Comparison of ENCODE assay signal across 18 cellular contexts in the genomic region with DNA sequence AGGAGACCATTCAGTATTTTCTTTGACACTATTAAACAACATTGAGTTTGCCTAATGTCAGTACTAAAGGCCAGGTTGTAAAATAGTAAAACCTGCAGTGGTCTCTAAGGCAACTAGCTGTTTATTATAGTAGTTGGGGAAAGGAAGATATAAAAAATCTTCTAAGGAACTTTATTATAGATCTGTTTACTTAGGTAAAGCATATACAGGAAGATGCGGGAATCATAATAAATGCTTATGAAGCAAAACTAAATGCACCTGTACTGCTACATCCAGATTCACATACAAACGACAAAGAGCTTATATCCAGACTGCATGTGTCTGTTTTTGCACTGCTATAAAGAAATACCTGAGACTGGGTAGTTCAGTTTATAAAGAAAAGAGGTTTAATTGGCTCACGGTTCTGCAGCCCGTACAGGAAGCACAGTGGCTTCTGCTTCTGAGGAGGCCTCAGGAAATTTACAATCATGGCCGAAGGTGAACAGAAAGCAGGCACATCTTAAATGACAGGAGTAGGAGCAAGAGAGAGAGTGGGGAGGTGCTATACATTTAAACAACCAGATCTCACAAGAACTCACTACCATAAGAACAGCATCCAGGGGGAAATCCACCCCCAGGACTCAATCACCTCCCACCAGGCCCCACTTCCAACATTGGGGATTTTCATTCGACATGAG. TPM values are rescaled to one million over a fixed set of nuclear protein-coding genes. Genes with fewer than 3 reads are reported as not detected.
DNase-seq lines count a peak whose midpoint lies in the region; ATAC-seq and TF ChIP-seq lines count a peak whose summit lies in the region.
"Had no signal": no experiment of that assay in that cellular context is flagged by ENCODE, and none has a peak within 500 bp of the region (broad histone marks: within the 10 kb centered on the region; RNA-seq: fewer than 3 reads in every experiment).

No MANE protein-coding gene starts in this region.

- H3K9me3 Mint-ChIP-seq in stimulated activated naive CD8-positive, alpha-beta T cell treated with anti-CD3 and anti-CD28 coated beads, Interleukin-15, Interleukin-2, amounts not matched to agents 100 ng/mL and 50 ng/mL, for 24 hours = no peaks in the 10 kb centered on the region
- H3K9me3 Mint-ChIP-seq in activated CD4-positive, alpha-beta memory T cell treated with anti-CD3 and anti-CD28 coated beads, Interleukin-2, amount 10 ng/mL, durations not matched to agents 7 days and 5 days = no peaks in the 10 kb centered on the region
- no peaks in the 10 kb centered on the region for H3K9me3 Mint-ChIP-seq in immature natural killer cell
- H3K9me3 Mint-ChIP-seq: type B pancreatic cell had no signal

- WGBS in transverse colon (ENCODE audit: low coverage in 1 of 2), 2 donors = 25 to 40% methylated on average over 4 to 6 of the region's 6 CpGs

- no peak for TF ChIP-seq EP300 in transverse colon (IDR thresholded peaks at IDR 0.05; ENCODE audit: low read depth)

- POLR2A ChIA-PET in activated CD4-positive, alpha-beta memory T cell treated with anti-CD3 and anti-CD28 coated beads, Interleukin-2, amount 10 ng/mL, durations not matched to agents 7 days and 5 days (lab: Charles Lee) = interaction anchor here (1.2 kb wide), 1 partner anchor 8 kb away, joined by 7 read pairs; no protein-coding TSS in a partner anchor

- intact Hi-C loops in transverse colon (cut with DNase I; ENCODE audit: low total_unique reads) = no loop called here

- H3K27me3 ChIP-seq in transverse colon = no peaks in the 10 kb centered on the region
- H3K27me3 ChIP-seq in WERI-Rb-1 (ENCODE audit: insufficient read depth, low read depth, severe bottlenecking) = no peaks in the 10 kb centered on the region
- H3K27me3 ChIP-seq: brain microvascular endothelial cell, colonic mucosa, heart right ventricle, pancreas, sigmoid colon had no signal

- ATAC-seq in stimulated activated naive CD8-positive, alpha-beta T cell treated with anti-CD3 and anti-CD28 coated beads, Interleukin-15, Interleukin-2, amounts not matched to agents 100 U/mL and 50 U/mL, for 24 hours = no peak
- ATAC-seq in GM19463 (IDR thresholded peaks at IDR 0.05; ENCODE audit: unreplicated experiment) (no peak), HG02623 (IDR thresholded peaks at IDR 0.05; ENCODE audit: unreplicated experiment) (no peak)
- ATAC-seq: heart right ventricle, pancreas had no signal

- peaks cover 83% of the 10 kb centered on the region for H3K36me3 Mint-ChIP-seq in stimulated activated naive CD8-positive, alpha-beta T cell treated with anti-CD3 and anti-CD28 coated beads, Interleukin-15, Interleukin-2, amounts not matched to agents 100 ng/mL and 50 ng/mL, for 24 hours (ENCODE audit: low read depth)
- peaks cover 75% of the 10 kb centered on the region for H3K36me3 Mint-ChIP-seq in activated CD4-positive, alpha-beta memory T cell treated with anti-CD3 and anti-CD28 coated beads, Interleukin-2, amount 10 ng/mL, durations not matched to agents 7 days and 5 days (ENCODE audit: low read depth)
- peaks cover 4 to 10% (median 8%) of the 10 kb centered on the region in 3 donors for H3K36me3 Mint-ChIP-seq in immature natural killer cell

- H3K4me1 ChIP-seq in transverse colon = peaks cover 0 to 42% (median 2%) of the 10 kb centered on the region in 4 donors
- H3K4me1 ChIP-seq: Caco-2, pancreas had no signal

- TF ChIP-seq CTCF in transverse colon (IDR thresholded peaks at IDR 0.05) (no peak), WERI-Rb-1 (IDR thresholded peaks at IDR 0.05; ENCODE audit: low read depth, low read length) (no peak)

- in situ Hi-C loops in transverse colon (cut with MboI; ENCODE audit: low pct_ligation_motif_present in 1 of 4, low pct_unique_long_range_greater_than_20kb in 1 of 4, low sequenced_read_pairs in 3 of 4) = no loop called here

- peaks cover 57% of the 10 kb centered on the region for H3K4me1 Mint-ChIP-seq in stimulated activated naive CD8-positive, alpha-beta T cell treated with anti-CD3 and anti-CD28 coated beads, Interleukin-15, Interleukin-2, amounts not matched to agents 100 ng/mL and 50 ng/mL, for 24 hours (ENCODE audit: low read depth)
- H3K4me1 Mint-ChIP-seq in activated CD4-positive, alpha-beta memory T cell treated with anti-CD3 and anti-CD28 coated beads, Interleukin-2, amount 10 ng/mL, durations not matched to agents 7 days and 5 days = peaks cover 47% of the 10 kb centered on the region
- H3K4me1 Mint-ChIP-seq in immature natural killer cell = peaks cover 86 to 98% of the 10 kb centered on the region in 2 donors

- no peak for DNase-seq in stimulated activated naive CD8-positive, alpha-beta T cell treated with anti-CD3 and anti-CD28 coated beads, Interleukin-15, Interleukin-2, amounts not matched to agents 100 U/mL and 50 U/mL, for 24 hours
- no peak for DNase-seq in activated CD4-positive, alpha-beta memory T cell treated with anti-CD3 and anti-CD28 coated beads, Interleukin-2, amount 10 ng/mL, durations not matched to agents 7 days and 5 days
- DNase-seq in immature natural killer cell (no peak), transverse colon (no peak), WERI-Rb-1 (no peak)
- DNase-seq: activated naive CD4-positive, alpha-beta T cell treated with Interleukin-2 at 50 U/mL for 16 hours; brain microvascular endothelial cell; Caco-2; colonic mucosa; heart right ventricle; Karpas-422; NCI-H1417; pancreas; sigmoid colon had no signal

- no peak overlapping the region for H3K27ac Mint-ChIP-seq in stimulated activated naive CD8-positive, alpha-beta T cell treated with anti-CD3 and anti-CD28 coated beads, Interleukin-15, Interleukin-2, amounts not matched to agents 100 ng/mL and 50 ng/mL, for 24 hours
- H3K27ac Mint-ChIP-seq in activated CD4-positive, alpha-beta memory T cell treated with anti-CD3 and anti-CD28 coated beads, Interleukin-2, amount 10 ng/mL, durations not matched to agents 7 days and 5 days = peak overlapping the region; percentile 34
- H3K27ac Mint-ChIP-seq in immature natural killer cell = peak overlapping the region; percentile 24 to 80 (median 68)
- H3K27ac Mint-ChIP-seq: type B pancreatic cell had no signal

- peak overlapping the region in 3 of 4 donors; percentile 14 to 46 (median 18) for H3K27ac ChIP-seq in transverse colon
- no peak overlapping the region for H3K27ac ChIP-seq in WERI-Rb-1
- H3K27ac ChIP-seq: brain microvascular endothelial cell, colonic mucosa, heart right ventricle, pancreas, sigmoid colon had no signal

- H3K4me3 Mint-ChIP-seq in stimulated activated naive CD8-positive, alpha-beta T cell treated with anti-CD3 and anti-CD28 coated beads, Interleukin-15, Interleukin-2, amounts not matched to agents 100 ng/mL and 50 ng/mL, for 24 hours = peak overlapping the region; percentile 4
- H3K4me3 Mint-ChIP-seq in activated CD4-positive, alpha-beta memory T cell treated with anti-CD3 and anti-CD28 coated beads, Interleukin-2, amount 10 ng/mL, durations not matched to agents 7 days and 5 days = no peak overlapping the region
- peak overlapping the region; percentile 28 to 72 (median 44) for H3K4me3 Mint-ChIP-seq in immature natural killer cell
- H3K4me3 Mint-ChIP-seq: type B pancreatic cell had no signal

- TF ChIP-seq POLR2A in transverse colon (IDR thresholded peaks at IDR 0.05) = no peak

- H3K36me3 ChIP-seq in transverse colon (peaks cover 0 to 8% (median 3%) of the 10 kb centered on the region in 4 donors), WERI-Rb-1 (peaks cover 45% of the 10 kb centered on the region)
- H3K36me3 ChIP-seq: colonic mucosa, pancreas had no signal

- CTCF ChIA-PET in activated CD4-positive, alpha-beta memory T cell treated with anti-CD3 and anti-CD28 coated beads, Interleukin-2, amount 10 ng/mL, durations not matched to agents 7 days and 5 days (lab: Charles Lee) = interaction anchor here (1.3 kb wide), 1 partner anchor 99 kb away, joined by 4 read pairs; no protein-coding TSS in a partner anchor

- H3K4me3 ChIP-seq in transverse colon = no peak overlapping the region
- no peak overlapping the region for H3K4me3 ChIP-seq in WERI-Rb-1 (ENCODE audit: low read depth, low read length)
- H3K4me3 ChIP-seq: colonic mucosa, heart right ventricle, pancreas, sigmoid colon had no signal

- H3K27me3 Mint-ChIP-seq in stimulated activated naive CD8-positive, alpha-beta T cell treated with anti-CD3 and anti-CD28 coated beads, Interleukin-15, Interleukin-2, amounts not matched to agents 100 ng/mL and 50 ng/mL, for 24 hours = no peaks in the 10 kb centered on the region
- H3K27me3 Mint-ChIP-seq in activated CD4-positive, alpha-beta memory T cell treated with anti-CD3 and anti-CD28 coated beads, Interleukin-2, amount 10 ng/mL, durations not matched to agents 7 days and 5 days = no peaks in the 10 kb centered on the region
- peaks cover 0 to 2% (median 0%) of the 10 kb centered on the region in 3 donors for H3K27me3 Mint-ChIP-seq in immature natural killer cell (ENCODE audit: low read depth in 3 of 3)
- H3K27me3 Mint-ChIP-seq: type B pancreatic cell had no signal

- H3K9me3 ChIP-seq in transverse colon (no peaks in the 10 kb centered on the region), WERI-Rb-1 (ENCODE audit: severe bottlenecking) (no peaks in the 10 kb centered on the region)
- H3K9me3 ChIP-seq: Caco-2, colonic mucosa, heart right ventricle, pancreas, sigmoid colon had no signal

RNA-seq across cellular contexts. Expression of gene TRIM39, which starts 8.7 kb away (rescaled TPM):
- 10 to 100 TPM; 15.1 to 15.6 TPM for total RNA-seq in activated CD4-positive, alpha-beta memory T cell treated with anti-CD3 and anti-CD28 coated beads, Interleukin-2, amount 10 ng/mL, durations not matched to agents 7 days and 5 days
- 10 to 100 TPM in 2 of 3 donors, 1 to 10 TPM in 1; 3.3 to 16.1 (median 10.6) TPM for polyA plus RNA-seq in immature natural killer cell
- 10 to 100 TPM in 2 of 4 donors, 1 to 10 TPM in 2; 7.6 to 19.1 (median 10.8) TPM for total RNA-seq in transverse colon

RNA-seq across cellular contexts. Expression of gene RPP21, which starts 26.9 kb away (rescaled TPM):
- 10 to 100 TPM; 34.2 to 35.7 TPM for total RNA-seq in activated CD4-positive, alpha-beta memory T cell treated with anti-CD3 and anti-CD28 coated beads, Interleukin-2, amount 10 ng/mL, durations not matched to agents 7 days and 5 days
- polyA plus RNA-seq in immature natural killer cell = 10 to 100 TPM; 55.3 to 57.0 (median 55.4) TPM
- total RNA-seq in transverse colon = 100 to 1,000 TPM in 1 of 4 donors, 10 to 100 TPM in 3; 61.9 to 246 (median 87.5) TPM
